In genomic region chr10:89115876-89116627, GRCh38 we compare ENCODE assay signal across 2 cellular contexts.
TF ChIP-seq lines count a peak whose summit lies in the region.

No MANE protein-coding gene starts in this region.

TF ChIP-seq in IMR-90, 13 proteins besides CTCF, POLR2A, EP300 and RAD21:
- TF ChIP-seq FOS (IDR thresholded peaks at IDR 0.05; ENCODE audit: low read depth, low read length) (0 out of 2 replicates have a peak, but pooled peaks have one; percentile 25), RFX5 (IDR thresholded peaks at IDR 0.05; ENCODE audit: low read depth, low read length) (no peak), USF2 (IDR thresholded peaks at IDR 0.05; ENCODE audit: low read depth, low read length) (no peak)
TF ChIP-seq in IMR-90: peak in this region for 1.

TF ChIP-seq in K562, 482 proteins besides CTCF, POLR2A, EP300 and RAD21:
- TF ChIP-seq CLOCK (CRISPR knock-in tag; IDR thresholded peaks at IDR 0.05; ENCODE audit: borderline replicate concordance) (no peak), FOSL1 (tag; conservative IDR thresholded peaks at IDR 0.05) (0 out of 2 replicates have a peak, but pooled peaks have one; percentile 27), ZNF695 (CRISPR knock-in tag; IDR thresholded peaks at IDR 0.05) (no peak), SIX5 (IDR thresholded peaks at IDR 0.05; ENCODE audit: borderline replicate concordance in 1 of 2, insufficient read depth in 1 of 2, low read depth in 1 of 2, low read length in 2 of 2) (no peak), NR2C2 (CRISPR knock-in tag; IDR thresholded peaks at IDR 0.05) (no peak), NR2C2 (tag; IDR thresholded peaks at IDR 0.05) (no peak)
